Comparison of ENCODE assay signal across 8 cellular contexts in the genomic region with DNA sequence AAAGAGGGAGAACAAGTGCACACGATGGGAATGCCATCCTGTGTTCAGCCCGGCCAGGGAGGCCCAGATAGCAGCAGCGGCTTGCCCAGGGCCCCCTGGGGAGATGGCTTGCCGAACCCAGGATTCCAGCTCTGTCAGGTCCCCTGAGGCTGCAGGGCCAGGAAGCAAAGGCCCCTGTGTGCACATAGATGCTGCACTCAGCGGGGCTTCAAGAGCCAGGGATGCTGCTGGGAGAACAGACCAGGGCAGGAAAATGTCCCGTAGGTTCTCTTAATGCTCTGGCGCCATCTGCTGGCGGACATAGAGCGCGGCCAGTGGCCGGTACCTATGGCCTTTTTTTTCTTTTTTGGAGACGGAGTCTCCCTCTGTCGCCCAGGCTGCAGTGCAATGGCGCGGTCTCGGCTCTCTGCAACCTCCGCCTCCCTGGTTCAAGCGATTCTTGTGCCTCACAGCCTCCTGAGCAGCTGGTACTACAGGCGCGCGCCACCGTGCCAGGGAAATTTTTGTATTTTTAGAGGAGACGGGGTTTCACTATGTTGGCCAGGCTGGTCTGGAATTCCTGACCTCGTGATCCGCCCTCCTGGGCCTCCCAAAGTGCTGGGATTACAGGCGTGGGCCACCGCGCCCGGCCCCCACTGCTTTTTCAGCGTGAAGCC. TPM values are rescaled to one million over a fixed set of nuclear protein-coding genes. Genes with fewer than 3 reads are reported as not detected.
DNase-seq lines count a peak whose midpoint lies in the region; ATAC-seq, FAIRE-seq and TF ChIP-seq lines count a peak whose summit lies in the region.

No MANE protein-coding gene starts in this region.

- H3K4me1 ChIP-seq in mammary epithelial cell (ENCODE audit: insufficient read depth, low read length): no peaks in the 10 kb centered on the region
- H3K4me1 ChIP-seq in keratinocyte (ENCODE audit: control insufficient read depth, extremely low read depth, insufficient read depth, low read length): no peaks in the 10 kb centered on the region

- no peaks in the 10 kb centered on the region for H3K9me3 Mint-ChIP-seq in activated B cell treated with CpG ODN at 0.5 μM for 24 hours

- H3K27me3 ChIP-seq in mammary epithelial cell (ENCODE audit: insufficient read depth, low read length) (no peaks in the 10 kb centered on the region), keratinocyte (ENCODE audit: control insufficient read depth, extremely low read depth, insufficient read depth, low read length) (no peaks in the 10 kb centered on the region)

- H3K79me2 ChIP-seq in mammary epithelial cell (ENCODE audit: insufficient read depth, low read length): no peaks in the 10 kb centered on the region
- H3K79me2 ChIP-seq in keratinocyte (ENCODE audit: control insufficient read depth, insufficient read depth, low read length): no peaks in the 10 kb centered on the region

- H3K4me2 ChIP-seq in mammary epithelial cell (ENCODE audit: insufficient read depth, low read depth, low read length) (no peak overlapping the region), keratinocyte (ENCODE audit: control insufficient read depth, extremely low read depth, insufficient read depth, low read depth, low read length) (no peak overlapping the region)

- no peak overlapping the region for H3K27ac ChIP-seq in 22Rv1
- no peak overlapping the region for H3K27ac ChIP-seq in mammary epithelial cell (ENCODE audit: insufficient read depth, low read depth, low read length)
- H3K27ac ChIP-seq in keratinocyte (ENCODE audit: control insufficient read depth, insufficient read depth, low read length): no peak overlapping the region

- H3K36me3 ChIP-seq in mammary epithelial cell (ENCODE audit: insufficient read depth, low read length) (peaks cover 11% of the 10 kb centered on the region), keratinocyte (ENCODE audit: control insufficient read depth in 2 of 2, extremely low read depth in 1 of 2, insufficient read depth in 2 of 2, low read length in 2 of 2) (peaks cover 12 to 16% of the 10 kb centered on the region in 2 experiments)

- no peaks in the 10 kb centered on the region for H3K9me1 ChIP-seq in keratinocyte (ENCODE audit: control insufficient read depth, extremely low read depth, insufficient read depth, low read length)

- H3K27me3 Mint-ChIP-seq in activated B cell treated with CpG ODN at 0.5 μM for 24 hours: no peaks in the 10 kb centered on the region

- H3K4me1 Mint-ChIP-seq in activated B cell treated with CpG ODN at 0.5 μM for 24 hours: peaks cover 2% of the 10 kb centered on the region

- DNase-seq in NCI-H2029 treated with DMSO at 0.1 percent for 48 hours (lab: John Stamatoyannopoulos, UW) (peak; percentile 30), activated B cell treated with CpG ODN at 0.5 μM for 24 hours (peak; percentile 66), mammary epithelial cell (peak; percentile 54), keratinocyte (ENCODE audit: low read depth, low spot score) (no peak)
- peak; percentile 53 to 60 (median 55) for DNase-seq in stimulated activated CD4-positive, alpha-beta T cell treated with anti-CD3 and anti-CD28 coated beads, Interleukin-1b, Interleukin-23, amount 100 ng/mL, for 24 hours (ENCODE audit: low read depth in 4 of 4, low spot score in 1 of 4)

- H3K36me3 Mint-ChIP-seq in activated B cell treated with CpG ODN at 0.5 μM for 24 hours (ENCODE audit: low read depth): peaks cover 37% of the 10 kb centered on the region

- 64% methylated on average over 14 of the region's 30 CpGs for WGBS in mammary epithelial cell (ENCODE audit: low coverage, missing lambda C conversion rate)

- H2AFZ ChIP-seq in mammary epithelial cell (ENCODE audit: low read depth, low read length): no peak overlapping the region
- no peak overlapping the region for H2AFZ ChIP-seq in keratinocyte (ENCODE audit: control insufficient read depth, low read length)

- POLR2A ChIA-PET in activated B cell treated with CpG ODN at 0.5 μM for 24 hours (lab: Charles Lee): no interaction called here

- intact Hi-C loops in activated B cell treated with CpG ODN at 0.5 μM for 24 hours (cut with micrococcal nuclease): loop anchor here (1.0 to 2.0 kb wide), 6 partner anchors 22 to 956 kb away; partner anchors contain the start of genes LAP3 and MED28
- intact Hi-C loops in mammary epithelial cell (cut with micrococcal nuclease): loop anchor here (1.0 to 2.0 kb wide), 3 partner anchors 40 to 956 kb away; no protein-coding TSS in a partner anchor

- H3K9ac ChIP-seq in mammary epithelial cell (ENCODE audit: insufficient read depth, low read length): no peak overlapping the region
- no peak overlapping the region for H3K9ac ChIP-seq in keratinocyte (ENCODE audit: control insufficient read depth, extremely low read depth, insufficient read depth, low read length)

- in situ Hi-C loops in mammary epithelial cell (cut with MboI; ENCODE audit: low sequenced_read_pairs in 2 of 2): no loop called here

- BruUV-seq in mammary epithelial cell (replicated peaks; lab: Mats Ljungman, UMichigan): no TSS peak

- peak; percentile 60 for FAIRE-seq in keratinocyte (lab: Jason Lieb, UNC)

- no peak overlapping the region for H3K4me3 ChIP-seq in mammary epithelial cell (replicated peaks in 1 of 3; ENCODE audit: insufficient read depth in 1 of 3, low read depth in 2 of 3, low read length in 3 of 3)
- H3K4me3 ChIP-seq in keratinocyte (ENCODE audit: control insufficient read depth in 2 of 3, extremely low read depth in 1 of 3, insufficient read depth in 2 of 3, low read depth in 1 of 3, low read length in 3 of 3): no peak overlapping the region

- peak; percentile 94 for ATAC-seq in GM18502 (IDR thresholded peaks at IDR 0.05; ENCODE audit: poor library complexity, unreplicated experiment)
- peak; percentile 95 for ATAC-seq in HG02885 (IDR thresholded peaks at IDR 0.05; ENCODE audit: poor library complexity, unreplicated experiment)
- peak; percentile 75 for ATAC-seq in activated B cell treated with CpG ODN at 0.5 μM for 24 hours (ENCODE audit: low read depth)

- H4K20me1 ChIP-seq in mammary epithelial cell (ENCODE audit: insufficient read depth, low read length) (no peaks in the 10 kb centered on the region), keratinocyte (ENCODE audit: control insufficient read depth, extremely low read depth, insufficient read depth, low read length) (peaks cover 2% of the 10 kb centered on the region)

- TF ChIP-seq CTCF in 22Rv1 (IDR thresholded peaks at IDR 0.05) (peak; percentile 91), activated B cell treated with CpG ODN at 0.5 μM for 24 hours (IDR thresholded peaks at IDR 0.05) (peak; percentile 44), mammary epithelial cell (conservative IDR thresholded peaks at IDR 0.05 in 1 of 2, IDR thresholded peaks at IDR 0.05 in 1 of 2; ENCODE audit: extremely low read depth in 1 of 2, insufficient read depth in 1 of 2, low read depth in 1 of 2, low read length in 2 of 2) (peak; percentile 74 to 89), keratinocyte (optimal IDR thresholded peaks at IDR 0.05 in 1 of 3, IDR thresholded peaks at IDR 0.05 in 1 of 3, conservative IDR thresholded peaks at IDR 0.05 in 1 of 3; ENCODE audit: extremely low read depth in 1 of 3, insufficient read depth in 2 of 3, low read length in 3 of 3) (peak; percentile 76 to 92 (median 84))

- H3K27ac Mint-ChIP-seq in activated B cell treated with CpG ODN at 0.5 μM for 24 hours: no peak overlapping the region

- CTCF ChIA-PET in activated B cell treated with CpG ODN at 0.5 μM for 24 hours (lab: Charles Lee) (interaction anchor here (0.6 to 3.9 kb wide), 9 partner anchors 41 to 472 kb away, joined by 3 to 49 read pairs (median 4); no protein-coding TSS in a partner anchor), mammary epithelial cell (lab: Charles Lee; ENCODE audit: low non-redundant PET) (interaction anchor here (0.9 kb wide), 1 partner anchor 88 kb away, joined by 3 read pairs; no protein-coding TSS in a partner anchor)

- H3K9me3 ChIP-seq in mammary epithelial cell (replicated peaks; ENCODE audit: insufficient read depth, low read length) (no peaks in the 10 kb centered on the region), keratinocyte (ENCODE audit: control insufficient read depth, low read depth, low read length) (no peaks in the 10 kb centered on the region)

- dilution Hi-C loops in mammary epithelial cell (cut with HindIII; ENCODE audit: low sequenced_read_pairs) (no loop called here), keratinocyte (cut with MboI; ENCODE audit: extremely low pct_ligation_motif_present, low sequenced_read_pairs) (no loop called here)

- H3K4me3 Mint-ChIP-seq in activated B cell treated with CpG ODN at 0.5 μM for 24 hours: no peak overlapping the region

RNA-seq across cellular contexts. Expression of gene MED28, which starts 22.4 kb away (rescaled TPM):
- total RNA-seq in activated B cell treated with CpG ODN at 0.5 μM for 24 hours: 71.9 and 74.6 TPM in 2 replicates
- total RNA-seq in mammary epithelial cell: 10 to 100 TPM; 10.7 to 30.8 TPM
- 9.9 TPM for polyA plus RNA-seq in mammary epithelial cell
- 9.1 TPM for polyA minus RNA-seq in mammary epithelial cell
- 12.3 to 22.5 TPM (median 21.7 TPM) in 3 replicates for polyA plus RNA-seq in keratinocyte
- polyA plus RNA-seq in keratinocyte (2011; ENCODE audit: low read depth): 59.8 TPM
- polyA plus RNA-seq in keratinocyte (2011; cell fraction: cytosol; rRNA removed): 8.7 and 13.2 TPM in 2 replicates
- 6.0 and 6.7 TPM in 2 replicates for polyA plus RNA-seq in keratinocyte (2011; cell fraction: nucleus; rRNA removed)
- polyA plus RNA-seq in keratinocyte (2012; ENCODE audit: low replicate concordance): 21.5 and 35.2 TPM in 2 replicates
- polyA minus RNA-seq in keratinocyte: 8.8 to 11.3 TPM (median 10.5 TPM) in 3 replicates
- polyA minus RNA-seq in keratinocyte (2011; cell fraction: cytosol; rRNA and poly(A)+ RNA removed): 38.0 TPM
- 6.2 and 14.6 TPM in 2 replicates for polyA minus RNA-seq in keratinocyte (2011; cell fraction: nucleus; rRNA and poly(A)+ RNA removed)

RNA-seq across cellular contexts. Expression of gene LAP3, which starts 59.8 kb away (rescaled TPM):
- total RNA-seq in activated B cell treated with CpG ODN at 0.5 μM for 24 hours: 45.1 and 50.5 TPM in 2 replicates
- 10 to 100 TPM; 36.1 to 69.5 TPM for total RNA-seq in mammary epithelial cell
- polyA plus RNA-seq in mammary epithelial cell: 46.6 TPM
- polyA minus RNA-seq in mammary epithelial cell: 38.9 TPM
- polyA plus RNA-seq in keratinocyte: 57.3 to 95.6 TPM (median 84.8 TPM) in 3 replicates
- polyA plus RNA-seq in keratinocyte (2011; ENCODE audit: low read depth): 61.6 TPM
- polyA plus RNA-seq in keratinocyte (2011; cell fraction: cytosol; rRNA removed): 54.5 and 62.3 TPM in 2 replicates
- 50.8 and 59.6 TPM in 2 replicates for polyA plus RNA-seq in keratinocyte (2011; cell fraction: nucleus; rRNA removed)
- 28.5 and 70.8 TPM in 2 replicates for polyA plus RNA-seq in keratinocyte (2012; ENCODE audit: low replicate concordance)
- 20.2 to 54.7 TPM (median 46.0 TPM) in 3 replicates for polyA minus RNA-seq in keratinocyte
- 52.9 TPM for polyA minus RNA-seq in keratinocyte (2011; cell fraction: cytosol; rRNA and poly(A)+ RNA removed)
- polyA minus RNA-seq in keratinocyte (2011; cell fraction: nucleus; rRNA and poly(A)+ RNA removed): 19.1 and 32.3 TPM in 2 replicates
